Comparison of ENCODE assay signal across 1 cellular context in the genomic region with DNA sequence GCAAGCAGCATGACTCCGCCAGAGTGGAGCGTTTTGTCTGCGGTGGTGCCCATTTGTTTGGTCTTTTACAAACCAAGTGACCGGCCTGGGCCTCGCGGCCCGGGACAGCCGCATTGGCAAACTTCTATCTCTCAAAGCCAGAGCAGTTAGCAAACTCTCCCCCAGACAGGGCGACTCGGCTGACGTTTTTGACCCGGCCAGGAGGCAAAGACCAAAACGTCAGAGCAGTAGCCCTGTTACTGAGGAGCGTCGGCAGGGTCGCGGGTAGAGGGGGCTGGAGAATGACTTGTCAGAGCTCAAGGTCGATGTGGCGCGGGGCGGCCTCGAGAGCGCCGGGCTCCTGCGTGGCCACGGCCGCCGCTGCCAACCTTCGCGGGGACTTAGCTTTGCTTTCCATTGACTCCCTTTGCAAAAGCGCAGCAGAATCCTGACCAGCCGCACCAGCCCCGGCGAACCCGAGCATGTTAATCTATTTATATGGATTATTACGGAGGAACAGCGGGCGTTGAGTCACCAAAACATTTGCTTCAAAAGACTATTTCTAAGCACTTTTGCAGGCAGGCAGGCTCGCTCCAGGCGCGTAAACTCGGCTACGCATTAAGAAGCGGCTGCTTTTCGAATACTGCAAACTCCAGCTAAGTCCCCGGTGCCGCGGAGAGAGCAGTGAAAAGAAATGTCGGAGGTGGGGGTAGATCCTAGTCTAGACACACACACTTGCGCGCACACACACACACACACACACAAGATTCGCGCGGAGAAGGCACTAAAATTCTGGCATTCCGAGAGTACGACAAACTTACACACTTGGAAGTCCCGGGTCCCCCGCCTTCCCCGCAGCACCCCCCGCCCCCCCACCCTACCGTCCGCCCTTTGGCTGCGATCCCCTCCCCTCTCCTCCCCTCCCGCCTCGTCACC.
TF ChIP-seq lines count a peak whose summit lies in the region.

No MANE protein-coding gene starts in this region.

TF ChIP-seq in HepG2, 621 proteins besides CTCF, POLR2A, EP300 and RAD21 (continued from another document and continues in another):
- TF ChIP-seq, protein P1, sequence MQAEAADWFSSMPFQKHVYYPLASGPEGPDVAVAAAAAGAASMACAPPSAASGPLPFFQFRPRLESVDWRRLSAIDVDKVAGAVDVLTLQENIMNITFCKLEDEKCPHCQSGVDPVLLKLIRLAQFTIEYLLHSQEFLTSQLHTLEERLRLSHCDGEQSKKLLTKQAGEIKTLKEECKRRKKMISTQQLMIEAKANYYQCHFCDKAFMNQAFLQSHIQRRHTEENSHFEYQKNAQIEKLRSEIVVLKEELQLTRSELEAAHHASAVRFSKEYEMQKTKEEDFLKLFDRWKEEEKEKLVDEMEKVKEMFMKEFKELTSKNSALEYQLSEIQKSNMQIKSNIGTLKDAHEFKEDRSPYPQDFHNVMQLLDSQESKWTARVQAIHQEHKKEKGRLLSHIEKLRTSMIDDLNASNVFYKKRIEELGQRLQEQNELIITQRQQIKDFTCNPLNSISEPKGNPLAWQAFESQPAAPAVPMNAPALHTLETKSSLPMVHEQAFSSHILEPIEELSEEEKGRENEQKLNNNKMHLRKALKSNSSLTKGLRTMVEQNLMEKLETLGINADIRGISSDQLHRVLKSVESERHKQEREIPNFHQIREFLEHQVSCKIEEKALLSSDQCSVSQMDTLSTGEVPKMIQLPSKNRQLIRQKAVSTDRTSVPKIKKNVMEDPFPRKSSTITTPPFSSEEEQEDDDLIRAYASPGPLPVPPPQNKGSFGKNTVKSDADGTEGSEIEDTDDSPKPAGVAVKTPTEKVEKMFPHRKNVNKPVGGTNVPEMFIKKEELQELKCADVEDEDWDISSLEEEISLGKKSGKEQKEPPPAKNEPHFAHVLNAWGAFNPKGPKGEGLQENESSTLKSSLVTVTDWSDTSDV (CRISPR knock-in tag; IDR thresholded peaks at IDR 0.05), result 0 out of 2 replicates have a peak, but pooled peaks have one; percentile 66
- TF ChIP-seq, protein P2, sequence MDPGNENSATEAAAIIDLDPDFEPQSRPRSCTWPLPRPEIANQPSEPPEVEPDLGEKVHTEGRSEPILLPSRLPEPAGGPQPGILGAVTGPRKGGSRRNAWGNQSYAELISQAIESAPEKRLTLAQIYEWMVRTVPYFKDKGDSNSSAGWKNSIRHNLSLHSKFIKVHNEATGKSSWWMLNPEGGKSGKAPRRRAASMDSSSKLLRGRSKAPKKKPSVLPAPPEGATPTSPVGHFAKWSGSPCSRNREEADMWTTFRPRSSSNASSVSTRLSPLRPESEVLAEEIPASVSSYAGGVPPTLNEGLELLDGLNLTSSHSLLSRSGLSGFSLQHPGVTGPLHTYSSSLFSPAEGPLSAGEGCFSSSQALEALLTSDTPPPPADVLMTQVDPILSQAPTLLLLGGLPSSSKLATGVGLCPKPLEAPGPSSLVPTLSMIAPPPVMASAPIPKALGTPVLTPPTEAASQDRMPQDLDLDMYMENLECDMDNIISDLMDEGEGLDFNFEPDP (CRISPR knock-in tag; conservative IDR thresholded peaks at IDR 0.05), result no peak
- TF ChIP-seq ZNF292 (CRISPR knock-in tag; IDR thresholded peaks at IDR 0.05; ENCODE audit: borderline replicate concordance, low read depth) (peak; percentile 82), ZNF644 (CRISPR knock-in tag; IDR thresholded peaks at IDR 0.05; ENCODE audit: low read depth) (no peak), ZNF33A (CRISPR knock-in tag; IDR thresholded peaks at IDR 0.05; ENCODE audit: borderline replicate concordance) (0 out of 2 replicates have a peak, but pooled peaks have one; percentile 51), XRCC5 (optimal IDR thresholded peaks at IDR 0.05; ENCODE audit: low read length) (peak; percentile 53), MIXL1 (CRISPR knock-in tag; IDR thresholded peaks at IDR 0.05) (peak; percentile 6; the same call in 1 of the 2 replicates), EED (CRISPR knock-in tag; IDR thresholded peaks at IDR 0.05) (0 out of 2 replicates have a peak, but pooled peaks have one; percentile 63), ZNF720 (CRISPR knock-in tag; IDR thresholded peaks at IDR 0.05) (no peak), ZC3H4 (CRISPR knock-in tag; IDR thresholded peaks at IDR 0.05; ENCODE audit: borderline replicate concordance) (peak; percentile 74; the same call in 1 of the 2 replicates), ZNF605 (CRISPR knock-in tag; IDR thresholded peaks at IDR 0.05) (0 out of 2 replicates have a peak, but pooled peaks have one; percentile 14), HOXA3 (CRISPR knock-in tag; IDR thresholded peaks at IDR 0.05) (peak; percentile 69; the same call in 1 of the 2 replicates), ZNF430 (CRISPR knock-in tag; IDR thresholded peaks at IDR 0.05) (peak; percentile 17; the same call in 1 of the 2 replicates), ZNF558 (CRISPR knock-in tag; IDR thresholded peaks at IDR 0.05; ENCODE audit: borderline replicate concordance) (peak; percentile 60; the same call in 1 of the 2 replicates), CEBPB (IDR thresholded peaks at IDR 0.05; ENCODE audit: borderline replicate concordance, low read depth, low read length) (no peak), ZNF564 (CRISPR knock-in tag; IDR thresholded peaks at IDR 0.05) (peak; percentile 56; the same call in 1 of the 2 replicates), ZBTB21 (CRISPR knock-in tag; IDR thresholded peaks at IDR 0.05) (peak; percentile 73; the same call in 1 of the 2 replicates), ZNF782 (CRISPR knock-in tag; IDR thresholded peaks at IDR 0.05; ENCODE audit: borderline replicate concordance) (no peak), ZBTB3 (CRISPR knock-in tag; IDR thresholded peaks at IDR 0.05; ENCODE audit: borderline replicate concordance, low read depth) (no peak), TMF1 (CRISPR knock-in tag; IDR thresholded peaks at IDR 0.05; ENCODE audit: low read depth) (0 out of 2 replicates have a peak, but pooled peaks have one; percentile 41), AGO1 (IDR thresholded peaks at IDR 0.05; ENCODE audit: low read depth, low read length, poor library complexity, severe bottlenecking) (peak; percentile 35), SMARCE1 (IDR thresholded peaks at IDR 0.05; ENCODE audit: borderline replicate concordance) (no peak), MIER3 (CRISPR knock-in tag; IDR thresholded peaks at IDR 0.05; ENCODE audit: borderline replicate concordance) (no peak), ZNF547 (CRISPR knock-in tag; IDR thresholded peaks at IDR 0.05) (peak; percentile 16; the same call in 1 of the 2 replicates), NFKB2 (CRISPR knock-in tag; IDR thresholded peaks at IDR 0.05; ENCODE audit: borderline replicate concordance) (no peak; the same call in 1 of the 2 replicates), MED8 (CRISPR knock-in tag; IDR thresholded peaks at IDR 0.05; ENCODE audit: insufficient replicate concordance) (peak; percentile 26), ETV5 (CRISPR knock-in tag; IDR thresholded peaks at IDR 0.05; ENCODE audit: borderline replicate concordance) (no peak), SIX4 (CRISPR knock-in tag; IDR thresholded peaks at IDR 0.05) (0 out of 2 replicates have a peak, but pooled peaks have one; percentile 33), ZNF563 (CRISPR knock-in tag; IDR thresholded peaks at IDR 0.05) (peak; percentile 60; the same call in 1 of the 2 replicates)
- TF ChIP-seq, protein P3, sequence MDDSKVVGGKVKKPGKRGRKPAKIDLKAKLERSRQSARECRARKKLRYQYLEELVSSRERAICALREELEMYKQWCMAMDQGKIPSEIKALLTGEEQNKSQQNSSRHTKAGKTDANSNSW (CRISPR knock-in tag; IDR thresholded peaks at IDR 0.05; ENCODE audit: borderline replicate concordance), result no peak
- TF ChIP-seq, protein P4, sequence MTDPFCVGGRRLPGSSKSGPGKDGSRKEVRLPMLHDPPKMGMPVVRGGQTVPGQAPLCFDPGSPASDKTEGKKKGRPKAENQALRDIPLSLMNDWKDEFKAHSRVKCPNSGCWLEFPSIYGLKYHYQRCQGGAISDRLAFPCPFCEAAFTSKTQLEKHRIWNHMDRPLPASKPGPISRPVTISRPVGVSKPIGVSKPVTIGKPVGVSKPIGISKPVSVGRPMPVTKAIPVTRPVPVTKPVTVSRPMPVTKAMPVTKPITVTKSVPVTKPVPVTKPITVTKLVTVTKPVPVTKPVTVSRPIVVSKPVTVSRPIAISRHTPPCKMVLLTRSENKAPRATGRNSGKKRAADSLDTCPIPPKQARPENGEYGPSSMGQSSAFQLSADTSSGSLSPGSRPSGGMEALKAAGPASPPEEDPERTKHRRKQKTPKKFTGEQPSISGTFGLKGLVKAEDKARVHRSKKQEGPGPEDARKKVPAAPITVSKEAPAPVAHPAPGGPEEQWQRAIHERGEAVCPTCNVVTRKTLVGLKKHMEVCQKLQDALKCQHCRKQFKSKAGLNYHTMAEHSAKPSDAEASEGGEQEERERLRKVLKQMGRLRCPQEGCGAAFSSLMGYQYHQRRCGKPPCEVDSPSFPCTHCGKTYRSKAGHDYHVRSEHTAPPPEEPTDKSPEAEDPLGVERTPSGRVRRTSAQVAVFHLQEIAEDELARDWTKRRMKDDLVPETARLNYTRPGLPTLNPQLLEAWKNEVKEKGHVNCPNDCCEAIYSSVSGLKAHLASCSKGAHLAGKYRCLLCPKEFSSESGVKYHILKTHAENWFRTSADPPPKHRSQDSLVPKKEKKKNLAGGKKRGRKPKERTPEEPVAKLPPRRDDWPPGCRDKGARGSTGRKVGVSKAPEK (CRISPR knock-in tag; IDR thresholded peaks at IDR 0.05; ENCODE audit: borderline replicate concordance), result 0 out of 2 replicates have a peak, but pooled peaks have one; percentile 39
- TF ChIP-seq, protein P5, sequence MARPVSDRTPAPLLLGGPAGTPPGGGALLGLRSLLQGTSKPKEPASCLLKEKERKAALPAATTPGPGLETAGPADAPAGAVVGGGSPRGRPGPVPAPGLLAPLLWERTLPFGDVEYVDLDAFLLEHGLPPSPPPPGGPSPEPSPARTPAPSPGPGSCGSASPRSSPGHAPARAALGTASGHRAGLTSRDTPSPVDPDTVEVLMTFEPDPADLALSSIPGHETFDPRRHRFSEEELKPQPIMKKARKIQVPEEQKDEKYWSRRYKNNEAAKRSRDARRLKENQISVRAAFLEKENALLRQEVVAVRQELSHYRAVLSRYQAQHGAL (CRISPR knock-in tag; IDR thresholded peaks at IDR 0.05; ENCODE audit: not compliant biosample characterization), result no peak
- TF ChIP-seq, protein P6, sequence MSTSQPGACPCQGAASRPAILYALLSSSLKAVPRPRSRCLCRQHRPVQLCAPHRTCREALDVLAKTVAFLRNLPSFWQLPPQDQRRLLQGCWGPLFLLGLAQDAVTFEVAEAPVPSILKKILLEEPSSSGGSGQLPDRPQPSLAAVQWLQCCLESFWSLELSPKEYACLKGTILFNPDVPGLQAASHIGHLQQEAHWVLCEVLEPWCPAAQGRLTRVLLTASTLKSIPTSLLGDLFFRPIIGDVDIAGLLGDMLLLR (CRISPR knock-in tag; IDR thresholded peaks at IDR 0.05), result peak; percentile 29; the same call in 1 of the 2 replicates
- TF ChIP-seq, protein P7, sequence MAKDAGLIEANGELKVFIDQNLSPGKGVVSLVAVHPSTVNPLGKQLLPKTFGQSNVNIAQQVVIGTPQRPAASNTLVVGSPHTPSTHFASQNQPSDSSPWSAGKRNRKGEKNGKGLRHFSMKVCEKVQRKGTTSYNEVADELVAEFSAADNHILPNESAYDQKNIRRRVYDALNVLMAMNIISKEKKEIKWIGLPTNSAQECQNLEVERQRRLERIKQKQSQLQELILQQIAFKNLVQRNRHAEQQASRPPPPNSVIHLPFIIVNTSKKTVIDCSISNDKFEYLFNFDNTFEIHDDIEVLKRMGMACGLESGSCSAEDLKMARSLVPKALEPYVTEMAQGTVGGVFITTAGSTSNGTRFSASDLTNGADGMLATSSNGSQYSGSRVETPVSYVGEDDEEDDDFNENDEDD (CRISPR knock-in tag; IDR thresholded peaks at IDR 0.05; ENCODE audit: borderline replicate concordance), result peak; percentile 46; the same call in 1 of the 2 replicates
- TF ChIP-seq, protein P8, sequence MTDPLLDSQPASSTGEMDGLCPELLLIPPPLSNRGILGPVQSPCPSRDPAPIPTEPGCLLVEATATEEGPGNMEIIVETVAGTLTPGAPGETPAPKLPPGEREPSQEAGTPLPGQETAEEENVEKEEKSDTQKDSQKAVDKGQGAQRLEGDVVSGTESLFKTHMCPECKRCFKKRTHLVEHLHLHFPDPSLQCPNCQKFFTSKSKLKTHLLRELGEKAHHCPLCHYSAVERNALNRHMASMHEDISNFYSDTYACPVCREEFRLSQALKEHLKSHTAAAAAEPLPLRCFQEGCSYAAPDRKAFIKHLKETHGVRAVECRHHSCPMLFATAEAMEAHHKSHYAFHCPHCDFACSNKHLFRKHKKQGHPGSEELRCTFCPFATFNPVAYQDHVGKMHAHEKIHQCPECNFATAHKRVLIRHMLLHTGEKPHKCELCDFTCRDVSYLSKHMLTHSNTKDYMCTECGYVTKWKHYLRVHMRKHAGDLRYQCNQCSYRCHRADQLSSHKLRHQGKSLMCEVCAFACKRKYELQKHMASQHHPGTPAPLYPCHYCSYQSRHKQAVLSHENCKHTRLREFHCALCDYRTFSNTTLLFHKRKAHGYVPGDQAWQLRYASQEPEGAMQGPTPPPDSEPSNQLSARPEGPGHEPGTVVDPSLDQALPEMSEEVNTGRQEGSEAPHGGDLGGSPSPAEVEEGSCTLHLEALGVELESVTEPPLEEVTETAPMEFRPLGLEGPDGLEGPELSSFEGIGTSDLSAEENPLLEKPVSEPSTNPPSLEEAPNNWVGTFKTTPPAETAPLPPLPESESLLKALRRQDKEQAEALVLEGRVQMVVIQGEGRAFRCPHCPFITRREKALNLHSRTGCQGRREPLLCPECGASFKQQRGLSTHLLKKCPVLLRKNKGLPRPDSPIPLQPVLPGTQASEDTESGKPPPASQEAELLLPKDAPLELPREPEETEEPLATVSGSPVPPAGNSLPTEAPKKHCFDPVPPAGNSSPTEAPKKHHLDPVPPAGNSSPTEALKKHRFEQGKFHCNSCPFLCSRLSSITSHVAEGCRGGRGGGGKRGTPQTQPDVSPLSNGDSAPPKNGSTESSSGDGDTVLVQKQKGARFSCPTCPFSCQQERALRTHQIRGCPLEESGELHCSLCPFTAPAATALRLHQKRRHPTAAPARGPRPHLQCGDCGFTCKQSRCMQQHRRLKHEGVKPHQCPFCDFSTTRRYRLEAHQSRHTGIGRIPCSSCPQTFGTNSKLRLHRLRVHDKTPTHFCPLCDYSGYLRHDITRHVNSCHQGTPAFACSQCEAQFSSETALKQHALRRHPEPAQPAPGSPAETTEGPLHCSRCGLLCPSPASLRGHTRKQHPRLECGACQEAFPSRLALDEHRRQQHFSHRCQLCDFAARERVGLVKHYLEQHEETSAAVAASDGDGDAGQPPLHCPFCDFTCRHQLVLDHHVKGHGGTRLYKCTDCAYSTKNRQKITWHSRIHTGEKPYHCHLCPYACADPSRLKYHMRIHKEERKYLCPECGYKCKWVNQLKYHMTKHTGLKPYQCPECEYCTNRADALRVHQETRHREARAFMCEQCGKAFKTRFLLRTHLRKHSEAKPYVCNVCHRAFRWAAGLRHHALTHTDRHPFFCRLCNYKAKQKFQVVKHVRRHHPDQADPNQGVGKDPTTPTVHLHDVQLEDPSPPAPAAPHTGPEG (CRISPR knock-in tag; IDR thresholded peaks at IDR 0.05), result no peak
- TF ChIP-seq, protein P9, sequence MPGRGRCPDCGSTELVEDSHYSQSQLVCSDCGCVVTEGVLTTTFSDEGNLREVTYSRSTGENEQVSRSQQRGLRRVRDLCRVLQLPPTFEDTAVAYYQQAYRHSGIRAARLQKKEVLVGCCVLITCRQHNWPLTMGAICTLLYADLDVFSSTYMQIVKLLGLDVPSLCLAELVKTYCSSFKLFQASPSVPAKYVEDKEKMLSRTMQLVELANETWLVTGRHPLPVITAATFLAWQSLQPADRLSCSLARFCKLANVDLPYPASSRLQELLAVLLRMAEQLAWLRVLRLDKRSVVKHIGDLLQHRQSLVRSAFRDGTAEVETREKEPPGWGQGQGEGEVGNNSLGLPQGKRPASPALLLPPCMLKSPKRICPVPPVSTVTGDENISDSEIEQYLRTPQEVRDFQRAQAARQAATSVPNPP (CRISPR knock-in tag; IDR thresholded peaks at IDR 0.05), result no peak; the same call in 1 of the 2 replicates
- TF ChIP-seq, protein P10, sequence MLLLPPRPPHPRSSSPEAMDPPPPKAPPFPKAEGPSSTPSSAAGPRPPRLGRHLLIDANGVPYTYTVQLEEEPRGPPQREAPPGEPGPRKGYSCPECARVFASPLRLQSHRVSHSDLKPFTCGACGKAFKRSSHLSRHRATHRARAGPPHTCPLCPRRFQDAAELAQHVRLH (CRISPR knock-in tag; IDR thresholded peaks at IDR 0.05; ENCODE audit: borderline replicate concordance, low read depth), result peak; percentile 79; the same call in 1 of the 2 replicates
